In the genomic region with DNA sequence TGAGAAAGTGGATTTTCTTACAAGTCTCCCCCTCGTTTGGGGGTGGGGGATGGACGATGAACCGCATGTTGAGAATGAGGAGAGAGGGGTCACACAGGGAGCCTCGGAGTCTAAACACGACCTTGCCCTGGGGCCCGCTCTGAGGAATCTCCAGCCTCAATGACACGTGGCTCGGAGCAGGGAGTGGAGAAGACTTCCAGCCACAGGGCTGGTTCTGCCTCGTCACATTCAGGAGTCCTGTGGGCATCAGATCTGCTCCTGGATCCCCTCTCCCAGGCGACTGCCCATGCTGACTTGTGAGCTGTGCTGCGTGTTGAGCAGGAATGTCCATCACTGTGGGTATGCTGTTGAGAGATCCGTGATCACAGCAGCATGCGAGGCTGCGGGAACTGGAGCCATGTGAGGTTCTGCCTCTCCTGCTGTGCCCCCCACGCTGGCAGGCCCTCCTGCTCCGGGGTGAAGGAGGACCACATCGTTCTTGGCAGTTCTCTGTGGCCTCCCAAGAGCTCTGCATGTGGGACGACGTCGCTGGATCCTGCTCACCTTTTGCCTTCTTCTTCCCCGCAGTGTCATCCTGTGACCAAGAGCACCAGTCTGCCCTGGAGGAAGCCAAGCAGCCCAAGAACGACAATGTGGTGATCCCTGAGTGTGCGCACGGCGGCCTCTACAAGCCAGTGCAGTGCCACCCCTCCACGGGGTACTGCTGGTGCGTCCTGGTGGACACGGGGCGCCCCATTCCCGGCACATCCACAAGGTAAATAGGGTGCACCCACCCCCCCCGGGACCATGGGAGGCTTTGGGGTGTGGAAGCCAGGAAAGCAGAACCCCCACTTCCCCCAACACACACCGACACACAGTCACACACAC, we compare ENCODE assay signal across 1 cellular context.
TF ChIP-seq lines count a peak whose summit lies in the region.

No MANE protein-coding gene starts in this region.

TF ChIP-seq in IMR-90, 13 proteins besides CTCF, POLR2A, EP300 and RAD21:
- TF ChIP-seq FOS (IDR thresholded peaks at IDR 0.05; ENCODE audit: low read depth, low read length) (no peak), MAFK (IDR thresholded peaks at IDR 0.05; ENCODE audit: low read depth, low read length) (no peak), CHD1 (IDR thresholded peaks at IDR 0.05; ENCODE audit: low read depth, low read length) (no peak), MXI1 (IDR thresholded peaks at IDR 0.05; ENCODE audit: borderline replicate concordance, low read depth, low read length) (no peak), RCOR1 (IDR thresholded peaks at IDR 0.05; ENCODE audit: insufficient replicate concordance, low read length) (no peak), CEBPB (IDR thresholded peaks at IDR 0.05; ENCODE audit: low read depth, low read length) (no peak), MAZ (IDR thresholded peaks at IDR 0.05; ENCODE audit: borderline replicate concordance, low read depth, low read length) (no peak), SMC3 (IDR thresholded peaks at IDR 0.05; ENCODE audit: low read depth, low read length) (no peak), BHLHE40 (IDR thresholded peaks at IDR 0.05; ENCODE audit: low read depth, low read length) (no peak), NFE2L2 (IDR thresholded peaks at IDR 0.05; ENCODE audit: low read depth, low read length) (no peak), RFX5 (IDR thresholded peaks at IDR 0.05; ENCODE audit: low read depth, low read length) (no peak)
- TF ChIP-seq, protein P1, sequence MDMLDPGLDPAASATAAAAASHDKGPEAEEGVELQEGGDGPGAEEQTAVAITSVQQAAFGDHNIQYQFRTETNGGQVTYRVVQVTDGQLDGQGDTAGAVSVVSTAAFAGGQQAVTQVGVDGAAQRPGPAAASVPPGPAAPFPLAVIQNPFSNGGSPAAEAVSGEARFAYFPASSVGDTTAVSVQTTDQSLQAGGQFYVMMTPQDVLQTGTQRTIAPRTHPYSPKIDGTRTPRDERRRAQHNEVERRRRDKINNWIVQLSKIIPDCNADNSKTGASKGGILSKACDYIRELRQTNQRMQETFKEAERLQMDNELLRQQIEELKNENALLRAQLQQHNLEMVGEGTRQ (IDR thresholded peaks at IDR 0.05; ENCODE audit: low read depth, low read length), result no peak
- TF ChIP-seq, protein P2, sequence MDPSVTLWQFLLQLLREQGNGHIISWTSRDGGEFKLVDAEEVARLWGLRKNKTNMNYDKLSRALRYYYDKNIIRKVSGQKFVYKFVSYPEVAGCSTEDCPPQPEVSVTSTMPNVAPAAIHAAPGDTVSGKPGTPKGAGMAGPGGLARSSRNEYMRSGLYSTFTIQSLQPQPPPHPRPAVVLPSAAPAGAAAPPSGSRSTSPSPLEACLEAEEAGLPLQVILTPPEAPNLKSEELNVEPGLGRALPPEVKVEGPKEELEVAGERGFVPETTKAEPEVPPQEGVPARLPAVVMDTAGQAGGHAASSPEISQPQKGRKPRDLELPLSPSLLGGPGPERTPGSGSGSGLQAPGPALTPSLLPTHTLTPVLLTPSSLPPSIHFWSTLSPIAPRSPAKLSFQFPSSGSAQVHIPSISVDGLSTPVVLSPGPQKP (IDR thresholded peaks at IDR 0.05; ENCODE audit: borderline replicate concordance, low read depth, low read length), result no peak
